1 cellular context compared by ENCODE assay signal in genomic region chr3:184228376-184229137, GRCh38.
TF ChIP-seq lines count a peak whose summit lies in the region.

No MANE protein-coding gene starts in this region.

TF ChIP-seq in SK-N-SH, 30 proteins besides CTCF, POLR2A, EP300 and RAD21 (continued from another document):
- TF ChIP-seq REST (IDR thresholded peaks at IDR 0.05; ENCODE audit: low read depth, low read length) (no peak), USF2 (IDR thresholded peaks at IDR 0.05; ENCODE audit: borderline replicate concordance, low read depth, low read length) (no peak), ZBTB33 (IDR thresholded peaks at IDR 0.05; ENCODE audit: borderline replicate concordance, low read depth) (no peak), USF1 (IDR thresholded peaks at IDR 0.05; ENCODE audit: borderline replicate concordance, low read depth) (no peak), CHD2 (IDR thresholded peaks at IDR 0.05; ENCODE audit: low read length, partially characterized antibody) (no peak), EZH2phosphoT487 (IDR thresholded peaks at IDR 0.05; ENCODE audit: borderline replicate concordance, low read depth) (no peak), RCOR1 (IDR thresholded peaks at IDR 0.05; ENCODE audit: low read length) (no peak), POLR2AphosphoS5 (IDR thresholded peaks at IDR 0.05; ENCODE audit: low read depth, low read length) (no peak), SIN3A (IDR thresholded peaks at IDR 0.05; ENCODE audit: borderline replicate concordance, low read depth, low read length) (no peak), TCF12 (IDR thresholded peaks at IDR 0.05) (no peak), FOXM1 (IDR thresholded peaks at IDR 0.05; ENCODE audit: low read depth) (no peak), SMC3 (IDR thresholded peaks at IDR 0.05; ENCODE audit: low read depth, low read length) (no peak), MEF2A (IDR thresholded peaks at IDR 0.05; ENCODE audit: borderline replicate concordance, low read depth) (no peak), NFIC (IDR thresholded peaks at IDR 0.05; ENCODE audit: borderline replicate concordance) (no peak)
